In genomic region chr1:16392740-16393139, GRCh38 we compare ENCODE assay signal across 1 cellular context.
TF ChIP-seq lines count a peak whose summit lies in the region.

No MANE protein-coding gene starts in this region.

TF ChIP-seq in GM23338, 12 proteins besides CTCF, POLR2A, EP300 and RAD21 (continued from another document):
- TF ChIP-seq ZNF462 (CRISPR knock-in tag; IDR thresholded peaks at IDR 0.05) = no peak
- no peak for TF ChIP-seq JUNB (IDR thresholded peaks at IDR 0.05; ENCODE audit: unreplicated experiment)
- no peak for TF ChIP-seq EZH2 (IDR thresholded peaks at IDR 0.05; ENCODE audit: low read depth, unreplicated experiment)
- no peak for TF ChIP-seq CREB1 (CRISPR knock-in tag; IDR thresholded peaks at IDR 0.05; ENCODE audit: low read depth)
- no peak for TF ChIP-seq POLR2AphosphoS5 (IDR thresholded peaks at IDR 0.05; ENCODE audit: low read depth)
- TF ChIP-seq EZH2phosphoT487 (IDR thresholded peaks at IDR 0.05; ENCODE audit: unreplicated experiment) = no peak
